In the genomic region with DNA sequence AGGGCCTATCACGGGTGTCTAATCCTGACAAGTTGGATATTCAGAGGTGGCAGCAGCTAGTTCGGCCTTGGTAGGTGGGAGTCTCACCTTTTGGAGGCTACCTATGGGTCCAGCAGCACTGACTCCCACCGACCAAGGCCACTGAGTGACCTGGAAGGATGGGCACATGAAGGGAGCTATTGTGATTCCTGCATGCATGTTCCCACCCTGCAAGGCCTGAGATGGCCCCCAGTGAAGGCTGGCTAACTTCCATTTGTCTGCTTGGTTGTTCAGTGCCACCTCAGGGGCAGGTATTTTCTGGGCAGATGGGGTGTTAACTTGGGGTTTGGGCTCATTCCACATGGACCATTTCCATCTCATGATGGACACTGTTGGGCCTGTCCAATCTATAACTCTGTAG, we compare ENCODE assay signal across 3 cellular contexts.
"Had no signal": no experiment of that assay in that cellular context is flagged by ENCODE, and none has a peak within 500 bp of the region (broad histone marks: within the 10 kb centered on the region; RNA-seq: fewer than 3 reads in every experiment).

No MANE protein-coding gene starts in this region.

- DNase-seq: GDM1, GF-D8 had no signal

- ATAC-seq: GM12878 had no signal

- H3K4me3 ChIP-seq: GM12878 had no signal
